ENCODE assay signal across 8 cellular contexts in genomic region chr1:225881081-225882007, GRCh38. TPM values are rescaled to one million over a fixed set of nuclear protein-coding genes. Genes with fewer than 3 reads are reported as not detected.
A peak's percentile ranks its signal among the peaks of the same experiment; 100 is the strongest.
DNase-seq lines count a peak whose midpoint lies in the region; ATAC-seq and TF ChIP-seq lines count a peak whose summit lies in the region.

No MANE protein-coding gene starts in this region.

- H3K27me3 ChIP-seq in duodenal mucosa (ENCODE audit: control insufficient read depth in 1 of 2, insufficient read depth in 2 of 2, low read length in 2 of 2) (no peaks in the 10 kb centered on the region), lung (ENCODE audit: control insufficient read depth, insufficient read depth) (no peaks in the 10 kb centered on the region)

- H3K4me1 ChIP-seq in duodenal mucosa (ENCODE audit: control insufficient read depth in 1 of 2, insufficient read depth in 2 of 2, low read length in 2 of 2): peaks cover 50 to 60% of the 10 kb centered on the region in 2 donors
- peaks cover 20 to 26% of the 10 kb centered on the region in 2 donors for H3K4me1 ChIP-seq in lung (ENCODE audit: control insufficient read depth in 2 of 2, insufficient read depth in 2 of 2, low read length in 2 of 2)

- peak; percentile 9 for ATAC-seq in HG03196 (IDR thresholded peaks at IDR 0.05; ENCODE audit: unreplicated experiment)
- ATAC-seq in lung (ENCODE audit: insufficient read depth, low FRiP score): peak; percentile 32
- ATAC-seq in stimulated activated naive CD8-positive, alpha-beta T cell treated with anti-CD3 and anti-CD28 coated beads, Interleukin-15, Interleukin-2, amounts not matched to agents 100 U/mL and 50 U/mL, for 24 hours: peak; percentile 30
- no peak for ATAC-seq in HG03039 (IDR thresholded peaks at IDR 0.05; ENCODE audit: unreplicated experiment)

- H3K4me3 ChIP-seq in WI38 (ENCODE audit: low read depth, low read length) (peak overlapping the region; percentile 93), duodenal mucosa (ENCODE audit: low read depth in 1 of 2, low read length in 2 of 2) (peak overlapping the region; percentile 81 to 89), lung (peak overlapping the region; percentile 96)

- no peaks in the 10 kb centered on the region for H3K9me3 ChIP-seq in duodenal mucosa (ENCODE audit: control insufficient read depth in 1 of 2, low read length in 2 of 2)
- no peaks in the 10 kb centered on the region for H3K9me3 ChIP-seq in lung (ENCODE audit: control insufficient read depth in 2 of 2, insufficient read depth in 1 of 2, low read length in 1 of 2)

- peak overlapping the region; percentile 96 to 97 for H3K9ac ChIP-seq in duodenal mucosa (ENCODE audit: low read depth in 1 of 2, low read length in 2 of 2)

- H3K36me3 ChIP-seq in duodenal mucosa (ENCODE audit: control insufficient read depth in 1 of 2, insufficient read depth in 2 of 2, low read length in 2 of 2) (peaks cover 3 to 13% of the 10 kb centered on the region in 2 donors), lung (ENCODE audit: control insufficient read depth in 2 of 2, insufficient read depth in 2 of 2, low read length in 2 of 2) (peaks cover 0 to 6% of the 10 kb centered on the region in 2 donors)

- TF ChIP-seq CTCF in WI38 (IDR thresholded peaks at IDR 0.05; ENCODE audit: low read depth, low read length): no peak
- no peak for TF ChIP-seq CTCF in lung (IDR thresholded peaks at IDR 0.05; ENCODE audit: control extremely low read depth, extremely low read depth)

- peak; percentile 76 for DNase-seq in GM03348 (ENCODE audit: low spot score)
- peak; percentile 67 for DNase-seq in lung (ENCODE audit: low spot score)
- peak; percentile 68 for DNase-seq in stimulated activated naive CD8-positive, alpha-beta T cell treated with anti-CD3 and anti-CD28 coated beads, Interleukin-15, Interleukin-2, amounts not matched to agents 100 U/mL and 50 U/mL, for 24 hours
- no peak for DNase-seq in NCI-H1105 (lab: John Stamatoyannopoulos, UW)

- WGBS in lung, 2 donors: 5 to 6% methylated on average over 28 of the region's 28 CpGs

- peak overlapping the region; percentile 92 for H3K27ac ChIP-seq in duodenal mucosa (ENCODE audit: low read depth, low read length)
- H3K27ac ChIP-seq in lung (ENCODE audit: low read depth in 1 of 2, low read length in 1 of 2): peak overlapping the region; percentile 79 to 97

RNA-seq across cellular contexts. Expression of gene TMEM63A, which starts 0.8 kb away (rescaled TPM):
- 100 to 1,000 TPM in 1 of 2 donors, 10 to 100 TPM in 1; 95.5 to 108 TPM for total RNA-seq in lung
- polyA plus RNA-seq in lung: 10 to 100 TPM; 26.1 to 50.6 TPM

RNA-seq across cellular contexts. Expression of gene LEFTY1, which starts 7.6 kb away (rescaled TPM):
- 1 to 10 TPM in 1 of 2 donors, under 1 TPM in 1; 0.40 to 2.1 TPM for total RNA-seq in lung
- polyA plus RNA-seq in lung: under 1 TPM; 0.12 to 0.29 TPM

RNA-seq across cellular contexts. Expression of gene PYCR2, which starts 42.7 kb away (rescaled TPM):
- 10 to 100 TPM; 32.6 to 85.4 TPM for total RNA-seq in lung
- 100 to 1,000 TPM in 1 of 2 donors, 10 to 100 TPM in 1; 84.1 to 105 TPM for polyA plus RNA-seq in lung

RNA-seq across cellular contexts. Expression of gene LEFTY2, which starts 59.7 kb away (rescaled TPM):
- total RNA-seq in lung: under 1 TPM; 0.48 to 0.52 TPM
- under 1 TPM; 0.11 to 0.22 TPM for polyA plus RNA-seq in lung
